1 cellular context compared by ENCODE assay signal in genomic region chr4:42655921-42656735, GRCh38.
TF ChIP-seq lines count a peak whose summit lies in the region.

No MANE protein-coding gene starts in this region.

TF ChIP-seq in HepG2, 621 proteins besides CTCF, POLR2A, EP300 and RAD21 (continued from another document and continues in another):
- TF ChIP-seq, protein P1, sequence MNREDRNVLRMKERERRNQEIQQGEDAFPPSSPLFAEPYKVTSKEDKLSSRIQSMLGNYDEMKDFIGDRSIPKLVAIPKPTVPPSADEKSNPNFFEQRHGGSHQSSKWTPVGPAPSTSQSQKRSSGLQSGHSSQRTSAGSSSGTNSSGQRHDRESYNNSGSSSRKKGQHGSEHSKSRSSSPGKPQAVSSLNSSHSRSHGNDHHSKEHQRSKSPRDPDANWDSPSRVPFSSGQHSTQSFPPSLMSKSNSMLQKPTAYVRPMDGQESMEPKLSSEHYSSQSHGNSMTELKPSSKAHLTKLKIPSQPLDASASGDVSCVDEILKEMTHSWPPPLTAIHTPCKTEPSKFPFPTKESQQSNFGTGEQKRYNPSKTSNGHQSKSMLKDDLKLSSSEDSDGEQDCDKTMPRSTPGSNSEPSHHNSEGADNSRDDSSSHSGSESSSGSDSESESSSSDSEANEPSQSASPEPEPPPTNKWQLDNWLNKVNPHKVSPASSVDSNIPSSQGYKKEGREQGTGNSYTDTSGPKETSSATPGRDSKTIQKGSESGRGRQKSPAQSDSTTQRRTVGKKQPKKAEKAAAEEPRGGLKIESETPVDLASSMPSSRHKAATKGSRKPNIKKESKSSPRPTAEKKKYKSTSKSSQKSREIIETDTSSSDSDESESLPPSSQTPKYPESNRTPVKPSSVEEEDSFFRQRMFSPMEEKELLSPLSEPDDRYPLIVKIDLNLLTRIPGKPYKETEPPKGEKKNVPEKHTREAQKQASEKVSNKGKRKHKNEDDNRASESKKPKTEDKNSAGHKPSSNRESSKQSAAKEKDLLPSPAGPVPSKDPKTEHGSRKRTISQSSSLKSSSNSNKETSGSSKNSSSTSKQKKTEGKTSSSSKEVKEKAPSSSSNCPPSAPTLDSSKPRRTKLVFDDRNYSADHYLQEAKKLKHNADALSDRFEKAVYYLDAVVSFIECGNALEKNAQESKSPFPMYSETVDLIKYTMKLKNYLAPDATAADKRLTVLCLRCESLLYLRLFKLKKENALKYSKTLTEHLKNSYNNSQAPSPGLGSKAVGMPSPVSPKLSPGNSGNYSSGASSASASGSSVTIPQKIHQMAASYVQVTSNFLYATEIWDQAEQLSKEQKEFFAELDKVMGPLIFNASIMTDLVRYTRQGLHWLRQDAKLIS (CRISPR knock-in tag; IDR thresholded peaks at IDR 0.05): no peak
- TF ChIP-seq ZNF180 (CRISPR knock-in tag; IDR thresholded peaks at IDR 0.05; ENCODE audit: borderline replicate concordance, low read depth): no peak
- 0 out of 2 replicates have a peak, but pooled peaks have one; percentile 14 for TF ChIP-seq ONECUT2 (CRISPR knock-in tag; IDR thresholded peaks at IDR 0.05)
- no peak for TF ChIP-seq BHLHE40 (IDR thresholded peaks at IDR 0.05; ENCODE audit: low read length)
- TF ChIP-seq MXD4 (CRISPR knock-in tag; IDR thresholded peaks at IDR 0.05): 0 out of 2 replicates have a peak, but pooled peaks have one; percentile 5
- TF ChIP-seq ZNF138 (CRISPR knock-in tag; IDR thresholded peaks at IDR 0.05; ENCODE audit: low read depth): no peak
- no peak for TF ChIP-seq NCOR1 (IDR thresholded peaks at IDR 0.05; ENCODE audit: borderline replicate concordance, low read length)
- TF ChIP-seq ZNF605 (CRISPR knock-in tag; IDR thresholded peaks at IDR 0.05): 0 out of 2 replicates have a peak, but pooled peaks have one; percentile 33
- TF ChIP-seq ZNF772 (CRISPR knock-in tag; IDR thresholded peaks at IDR 0.05): 0 out of 2 replicates have a peak, but pooled peaks have one; percentile 37
- no peak for TF ChIP-seq FOXA1 (IDR thresholded peaks at IDR 0.05)
- TF ChIP-seq FOXA1 (CRISPR knock-in tag; IDR thresholded peaks at IDR 0.05): no peak
- no peak for TF ChIP-seq SMARCE1 (IDR thresholded peaks at IDR 0.05; ENCODE audit: borderline replicate concordance)
- no peak for TF ChIP-seq NCOA5 (CRISPR knock-in tag; IDR thresholded peaks at IDR 0.05)
- TF ChIP-seq, protein P2, sequence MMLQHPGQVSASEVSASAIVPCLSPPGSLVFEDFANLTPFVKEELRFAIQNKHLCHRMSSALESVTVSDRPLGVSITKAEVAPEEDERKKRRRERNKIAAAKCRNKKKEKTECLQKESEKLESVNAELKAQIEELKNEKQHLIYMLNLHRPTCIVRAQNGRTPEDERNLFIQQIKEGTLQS (CRISPR knock-in tag; IDR thresholded peaks at IDR 0.05): no peak
- TF ChIP-seq PHF5A (CRISPR knock-in tag; IDR thresholded peaks at IDR 0.05; ENCODE audit: low read depth, unreplicated experiment): no peak
- TF ChIP-seq, protein P3, sequence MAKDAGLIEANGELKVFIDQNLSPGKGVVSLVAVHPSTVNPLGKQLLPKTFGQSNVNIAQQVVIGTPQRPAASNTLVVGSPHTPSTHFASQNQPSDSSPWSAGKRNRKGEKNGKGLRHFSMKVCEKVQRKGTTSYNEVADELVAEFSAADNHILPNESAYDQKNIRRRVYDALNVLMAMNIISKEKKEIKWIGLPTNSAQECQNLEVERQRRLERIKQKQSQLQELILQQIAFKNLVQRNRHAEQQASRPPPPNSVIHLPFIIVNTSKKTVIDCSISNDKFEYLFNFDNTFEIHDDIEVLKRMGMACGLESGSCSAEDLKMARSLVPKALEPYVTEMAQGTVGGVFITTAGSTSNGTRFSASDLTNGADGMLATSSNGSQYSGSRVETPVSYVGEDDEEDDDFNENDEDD (CRISPR knock-in tag; IDR thresholded peaks at IDR 0.05; ENCODE audit: borderline replicate concordance): no peak
- TF ChIP-seq ZNF841 (CRISPR knock-in tag; IDR thresholded peaks at IDR 0.05; ENCODE audit: borderline replicate concordance): no peak
- no peak for TF ChIP-seq ZNF572 (CRISPR knock-in tag; IDR thresholded peaks at IDR 0.05)
- no peak for TF ChIP-seq ZEB1 (IDR thresholded peaks at IDR 0.05; ENCODE audit: insufficient replicate concordance, low read depth)
- TF ChIP-seq, protein P4, sequence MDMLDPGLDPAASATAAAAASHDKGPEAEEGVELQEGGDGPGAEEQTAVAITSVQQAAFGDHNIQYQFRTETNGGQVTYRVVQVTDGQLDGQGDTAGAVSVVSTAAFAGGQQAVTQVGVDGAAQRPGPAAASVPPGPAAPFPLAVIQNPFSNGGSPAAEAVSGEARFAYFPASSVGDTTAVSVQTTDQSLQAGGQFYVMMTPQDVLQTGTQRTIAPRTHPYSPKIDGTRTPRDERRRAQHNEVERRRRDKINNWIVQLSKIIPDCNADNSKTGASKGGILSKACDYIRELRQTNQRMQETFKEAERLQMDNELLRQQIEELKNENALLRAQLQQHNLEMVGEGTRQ (IDR thresholded peaks at IDR 0.05; ENCODE audit: low read depth, low read length): no peak
- TF ChIP-seq, protein P4 (CRISPR knock-in tag; IDR thresholded peaks at IDR 0.05; ENCODE audit: borderline replicate concordance): no peak
- no peak for TF ChIP-seq ZBTB2 (CRISPR knock-in tag; IDR thresholded peaks at IDR 0.05; ENCODE audit: low read depth)
- no peak for TF ChIP-seq EED (CRISPR knock-in tag; IDR thresholded peaks at IDR 0.05)
- TF ChIP-seq ZNF891 (CRISPR knock-in tag; IDR thresholded peaks at IDR 0.05): peak; percentile 69; the same call in 1 of the 2 replicates
- no peak for TF ChIP-seq ZSCAN22 (CRISPR knock-in tag; IDR thresholded peaks at IDR 0.05)
- no peak for TF ChIP-seq WIZ (CRISPR knock-in tag; IDR thresholded peaks at IDR 0.05)
- no peak for TF ChIP-seq REXO4 (CRISPR knock-in tag; IDR thresholded peaks at IDR 0.05; ENCODE audit: borderline replicate concordance)
- peak; percentile 58 for TF ChIP-seq ZNF225 (CRISPR knock-in tag; IDR thresholded peaks at IDR 0.05)
- TF ChIP-seq ZNF224 (CRISPR knock-in tag; IDR thresholded peaks at IDR 0.05): peak; percentile 72; the same call in 1 of the 2 replicates
- no peak for TF ChIP-seq HNRNPK (IDR thresholded peaks at IDR 0.05; ENCODE audit: low read depth, low read length, poor library complexity, severe bottlenecking)
- TF ChIP-seq CHCHD3 (CRISPR knock-in tag; IDR thresholded peaks at IDR 0.05): no peak
- TF ChIP-seq, protein P5, sequence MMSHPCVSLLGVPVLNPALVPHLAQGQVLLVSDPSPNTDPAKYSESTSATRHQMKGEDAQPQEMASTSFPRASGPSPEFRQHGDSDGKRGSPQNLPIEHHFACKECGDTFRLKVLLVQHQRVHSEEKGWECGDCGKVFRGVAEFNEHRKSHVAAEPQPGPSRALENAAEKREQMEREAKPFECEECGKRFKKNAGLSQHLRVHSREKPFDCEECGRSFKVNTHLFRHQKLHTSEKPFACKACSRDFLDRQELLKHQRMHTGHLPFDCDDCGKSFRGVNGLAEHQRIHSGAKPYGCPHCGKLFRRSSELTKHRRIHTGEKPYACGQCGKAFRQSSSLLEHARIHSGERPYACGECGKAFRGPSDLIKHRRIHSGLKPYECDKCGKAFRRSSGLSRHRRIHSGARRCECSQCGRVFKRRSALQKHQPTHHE (CRISPR knock-in tag; IDR thresholded peaks at IDR 0.05; ENCODE audit: borderline replicate concordance): no peak
- TF ChIP-seq, protein P6, sequence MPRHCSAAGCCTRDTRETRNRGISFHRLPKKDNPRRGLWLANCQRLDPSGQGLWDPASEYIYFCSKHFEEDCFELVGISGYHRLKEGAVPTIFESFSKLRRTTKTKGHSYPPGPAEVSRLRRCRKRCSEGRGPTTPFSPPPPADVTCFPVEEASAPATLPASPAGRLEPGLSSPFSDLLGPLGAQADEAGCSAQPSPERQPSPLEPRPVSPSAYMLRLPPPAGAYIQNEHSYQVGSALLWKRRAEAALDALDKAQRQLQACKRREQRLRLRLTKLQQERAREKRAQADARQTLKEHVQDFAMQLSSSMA (CRISPR knock-in tag; IDR thresholded peaks at IDR 0.05): 0 out of 2 replicates have a peak, but pooled peaks have one; percentile 22
- TF ChIP-seq STAT6 (CRISPR knock-in tag; IDR thresholded peaks at IDR 0.05; ENCODE audit: borderline replicate concordance): no peak; the same call in 1 of the 2 replicates
- TF ChIP-seq TBP (CRISPR knock-in tag; IDR thresholded peaks at IDR 0.05): no peak
- no peak for TF ChIP-seq MEIS1 (CRISPR knock-in tag; IDR thresholded peaks at IDR 0.05; ENCODE audit: borderline replicate concordance)
- TF ChIP-seq ASH2L (IDR thresholded peaks at IDR 0.05; ENCODE audit: insufficient read length, low read depth, low read length): peak; percentile 49
- no peak for TF ChIP-seq NPAS2 (CRISPR knock-in tag; IDR thresholded peaks at IDR 0.05; ENCODE audit: borderline replicate concordance)
- TF ChIP-seq ZNF446 (CRISPR knock-in tag; IDR thresholded peaks at IDR 0.05): no peak
- TF ChIP-seq SRF (IDR thresholded peaks at IDR 0.05; ENCODE audit: low read depth, low read length): no peak
- TF ChIP-seq ISX (CRISPR knock-in tag; conservative IDR thresholded peaks at IDR 0.05): 0 out of 2 replicates have a peak, but pooled peaks have one; percentile 63
- TF ChIP-seq MAF1 (CRISPR knock-in tag; IDR thresholded peaks at IDR 0.05; ENCODE audit: borderline replicate concordance): no peak
- TF ChIP-seq ZMAT3 (CRISPR knock-in tag; conservative IDR thresholded peaks at IDR 0.05): no peak
- TF ChIP-seq EHMT2 (IDR thresholded peaks at IDR 0.05; ENCODE audit: borderline replicate concordance, low read depth, low read length): no peak
- TF ChIP-seq, protein P7, sequence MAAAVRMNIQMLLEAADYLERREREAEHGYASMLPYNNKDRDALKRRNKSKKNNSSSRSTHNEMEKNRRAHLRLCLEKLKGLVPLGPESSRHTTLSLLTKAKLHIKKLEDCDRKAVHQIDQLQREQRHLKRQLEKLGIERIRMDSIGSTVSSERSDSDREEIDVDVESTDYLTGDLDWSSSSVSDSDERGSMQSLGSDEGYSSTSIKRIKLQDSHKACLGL (CRISPR knock-in tag; IDR thresholded peaks at IDR 0.05): no peak; the same call in 1 of the 2 replicates
- peak; percentile 41; the same call in 1 of the 2 replicates for TF ChIP-seq HOXD1 (CRISPR knock-in tag; IDR thresholded peaks at IDR 0.05)
- peak; percentile 51 for TF ChIP-seq ZNF501 (CRISPR knock-in tag; IDR thresholded peaks at IDR 0.05)
- TF ChIP-seq MIER2 (CRISPR knock-in tag; IDR thresholded peaks at IDR 0.05): no peak
- peak; percentile 33; the same call in 1 of the 2 replicates for TF ChIP-seq NKX3-1 (CRISPR knock-in tag; IDR thresholded peaks at IDR 0.05)
- TF ChIP-seq GRHL1 (CRISPR knock-in tag; conservative IDR thresholded peaks at IDR 0.05): no peak
- TF ChIP-seq SIN3B (IDR thresholded peaks at IDR 0.05; ENCODE audit: low read length): no peak
- peak; percentile 51; the same call in 1 of the 2 replicates for TF ChIP-seq MTA1 (CRISPR knock-in tag; IDR thresholded peaks at IDR 0.05; ENCODE audit: borderline replicate concordance)
- TF ChIP-seq NONO (IDR thresholded peaks at IDR 0.05): no peak
- TF ChIP-seq NONO (CRISPR knock-in tag; conservative IDR thresholded peaks at IDR 0.05): no peak
- TF ChIP-seq ZNF292 (CRISPR knock-in tag; IDR thresholded peaks at IDR 0.05; ENCODE audit: borderline replicate concordance, low read depth): peak; percentile 74
